ENCODE assay signal across 11 cellular contexts in genomic region chr11:47854667-47855066, GRCh38. TPM values are rescaled to one million over a fixed set of nuclear protein-coding genes. Genes with fewer than 3 reads are reported as not detected.
DNase-seq lines count a peak whose midpoint lies in the region; ATAC-seq and TF ChIP-seq lines count a peak whose summit lies in the region.
"Had no signal": no experiment of that assay in that cellular context is flagged by ENCODE, and none has a peak within 500 bp of the region (broad histone marks: within the 10 kb centered on the region; RNA-seq: fewer than 3 reads in every experiment).

No MANE protein-coding gene starts in this region.

- TF ChIP-seq CTCF in GM13976 (IDR thresholded peaks at IDR 0.05; ENCODE audit: borderline replicate concordance, control extremely low read depth, extremely low read depth, insufficient read depth, missing control alignments) (no peak), transverse colon (IDR thresholded peaks at IDR 0.05) (no peak), left ventricle myocardium inferior (IDR thresholded peaks at IDR 0.05; ENCODE audit: borderline replicate concordance) (no peak)

- DNase-seq in GM13976 (ENCODE audit: low spot score) (peak; percentile 57), MV-4-11 (lab: John Stamatoyannopoulos, UW) (peak; percentile 68), activated gamma-delta T cell treated with Interleukin-2 at 50 U/mL for 16 hours (no peak), transverse colon (no peak), left ventricle myocardium inferior (no peak)
- DNase-seq: activated T-cell treated with anti-CD3 and anti-CD28 coated beads, Interleukin-2, amount 50 U/mL, for 72 hours; mesenchymal stem cell had no signal

- intact Hi-C loops in transverse colon (cut with DNase I; ENCODE audit: low total_unique reads) = loop anchor here (10.0 kb wide), 1 partner anchor 480 kb away; the partner anchor contains the start of gene SPI1
- intact Hi-C loops in left ventricle myocardium inferior (cut with micrococcal nuclease) = no loop called here

- H3K36me3 ChIP-seq in transverse colon (no peaks in the 10 kb centered on the region), left ventricle myocardium inferior (no peaks in the 10 kb centered on the region)

- ATAC-seq in GM19397 (IDR thresholded peaks at IDR 0.05; ENCODE audit: unreplicated experiment) (peak; percentile 35), HG02884 (IDR thresholded peaks at IDR 0.05; ENCODE audit: unreplicated experiment) (peak; percentile 43), HG02840 (IDR thresholded peaks at IDR 0.05; ENCODE audit: low FRiP score, unreplicated experiment) (no peak)

- peaks cover 0 to 15% (median 0%) of the 10 kb centered on the region in 4 donors for H3K4me1 ChIP-seq in transverse colon
- H3K4me1 ChIP-seq in left ventricle myocardium inferior = peaks cover 7% of the 10 kb centered on the region

- H3K27me3 ChIP-seq in transverse colon (no peaks in the 10 kb centered on the region), left ventricle myocardium inferior (ENCODE audit: low read depth) (no peaks in the 10 kb centered on the region)
- H3K27me3 ChIP-seq: hepatocyte had no signal

- H3K9me3 ChIP-seq in transverse colon (no peaks in the 10 kb centered on the region), left ventricle myocardium inferior (replicated peaks) (no peaks in the 10 kb centered on the region)

- no peak for TF ChIP-seq POLR2A in transverse colon (IDR thresholded peaks at IDR 0.05)

- H3K27ac ChIP-seq in transverse colon (no peak overlapping the region), left ventricle myocardium inferior (replicated peaks) (no peak overlapping the region)
- H3K27ac ChIP-seq: hepatocyte had no signal

- in situ Hi-C loops in GM13976 (cut with MboI; ENCODE audit: low sequenced_read_pairs, unreplicated experiment) = no loop called here
- in situ Hi-C loops in transverse colon (cut with MboI; ENCODE audit: low pct_ligation_motif_present in 1 of 4, low pct_unique_long_range_greater_than_20kb in 1 of 4, low sequenced_read_pairs in 3 of 4) = no loop called here

- 74 to 100% methylated on average over 1 to 3 of the region's 3 CpGs for WGBS in transverse colon (ENCODE audit: low coverage in 1 of 2), 2 donors

- TF ChIP-seq EP300 in transverse colon (IDR thresholded peaks at IDR 0.05; ENCODE audit: low read depth) = no peak

- no peak overlapping the region for H3K4me3 ChIP-seq in transverse colon
- H3K4me3 ChIP-seq in left ventricle myocardium inferior = no peak overlapping the region
- H3K4me3 ChIP-seq: hepatocyte had no signal

RNA-seq across cellular contexts. Expression of gene NUP160, which starts 6.5 kb away (rescaled TPM):
- total RNA-seq in transverse colon = 10 to 100 TPM in 3 of 4 donors, 1 to 10 TPM in 1; 5.6 to 44.6 (median 22.1) TPM
- 12.8 TPM for total RNA-seq in left ventricle myocardium inferior

Comparison
In these comparisons a context has a peak if more than half of its experiments do, and no peak if none do; other contexts are left out.
1. DNase-seq: peak in GM13976 (single experiment) and MV-4-11 (single experiment); none in activated gamma-delta T cell treated with Interleukin-2 at 50 U/mL for 16 hours (single experiment), transverse colon (single experiment) and left ventricle myocardium inferior (single experiment).